ENCODE assay signal across 10 cellular contexts in genomic region chr17:2982854-2983636, GRCh38.
A peak's percentile ranks its signal among the peaks of the same experiment; 100 is the strongest.
DNase-seq lines count a peak whose midpoint lies in the region; ATAC-seq and TF ChIP-seq lines count a peak whose summit lies in the region.
"Had no signal": no experiment of that assay in that cellular context is flagged by ENCODE, and none has a peak within 500 bp of the region (broad histone marks: within the 10 kb centered on the region; RNA-seq: fewer than 3 reads in every experiment).

No MANE protein-coding gene starts in this region.

- H3K4me3 ChIP-seq in AG04450 (ENCODE audit: low read depth, low read length) (no peak overlapping the region), esophagus muscularis mucosa (no peak overlapping the region)

- ATAC-seq in GM21367 (IDR thresholded peaks at IDR 0.05; ENCODE audit: unreplicated experiment): no peak
- ATAC-seq in GM18873 (IDR thresholded peaks at IDR 0.05; ENCODE audit: low FRiP score, unreplicated experiment): no peak
- no peak for ATAC-seq in HG03469 (IDR thresholded peaks at IDR 0.05; ENCODE audit: unreplicated experiment)
- ATAC-seq in HG03045 (IDR thresholded peaks at IDR 0.05; ENCODE audit: unreplicated experiment): no peak
- ATAC-seq: stimulated activated naive B cell treated with anti-CD40 and anti-IgM and Interleukin-4, amounts not matched to agents 10 μg/mL and 1 μg/mL and 100 μg/mL, for 72 hours had no signal

- TF ChIP-seq EP300 in esophagus muscularis mucosa (IDR thresholded peaks at IDR 0.05): no peak

- peaks cover 0 to 34% (median 8%) of the 10 kb centered on the region in 4 donors for H3K36me3 ChIP-seq in esophagus muscularis mucosa

- H3K27ac ChIP-seq in AG04450 (ENCODE audit: low read depth, low read length) (peak overlapping the region; percentile 39), esophagus muscularis mucosa (replicated peaks in 1 of 4) (peak overlapping the region; percentile 56 to 65 (median 60))
- H3K27ac ChIP-seq: WERI-Rb-1 had no signal

- H3K4me1 ChIP-seq in esophagus muscularis mucosa: peaks cover 4 to 21% (median 16%) of the 10 kb centered on the region in 4 donors

- H3K9me3 ChIP-seq in AG04450 (ENCODE audit: control insufficient read depth, insufficient read depth, low read length) (no peaks in the 10 kb centered on the region), esophagus muscularis mucosa (no peaks in the 10 kb centered on the region)

- TF ChIP-seq CTCF in AG04450 (IDR thresholded peaks at IDR 0.05; ENCODE audit: low read depth, low read length) (peak; percentile 55), esophagus muscularis mucosa (IDR thresholded peaks at IDR 0.05) (peak; percentile 17 to 46 (median 26))

- POLR2A ChIA-PET in AG04450 (lab: Yijun Ruan, JAX): interaction anchor here (0.5 to 1.3 kb wide), 3 partner anchors 21 to 264 kb away, joined by 3 to 6 read pairs (median 3); no protein-coding TSS in a partner anchor

- intact Hi-C loops in esophagus muscularis mucosa (cut with DNase I): no loop called here

- no peak for TF ChIP-seq POLR2A in esophagus muscularis mucosa (IDR thresholded peaks at IDR 0.05; ENCODE audit: low read depth)

- 65% methylated on average over 21 of the region's 27 CpGs for WGBS in esophagus muscularis mucosa

- DNase-seq in AG04450 (ENCODE audit: low read depth, low spot score): peak; percentile 77
- DNase-seq in NCI-H446 (lab: John Stamatoyannopoulos, UW): peak; percentile 54 to 84
- no peak for DNase-seq in esophagus muscularis mucosa (ENCODE audit: extremely low spot score)
- peak; percentile 97 for DNase-seq in myocyte (ENCODE audit: low read depth)
- DNase-seq: stimulated activated naive B cell treated with anti-CD40 and anti-IgM and Interleukin-4, amounts not matched to agents 10 μg/mL and 1 μg/mL and 100 μg/mL, for 72 hours; WERI-Rb-1 had no signal

- no peaks in the 10 kb centered on the region for H3K27me3 ChIP-seq in AG04450 (ENCODE audit: control insufficient read depth, insufficient read depth, low read length)
- no peaks in the 10 kb centered on the region for H3K27me3 ChIP-seq in esophagus muscularis mucosa

- CTCF ChIA-PET in AG04450 (lab: Charles Lee): interaction anchor here (0.6 to 1.8 kb wide), 6 partner anchors 21 to 135 kb away, joined by 3 to 6 read pairs (median 4); no protein-coding TSS in a partner anchor
